ENCODE assay signal across 30 cellular contexts in genomic region chr20:57413990-57414389, GRCh38.
"Had no signal": no experiment of that assay in that cellular context is flagged by ENCODE, and none has a peak within 500 bp of the region (broad histone marks: within the 10 kb centered on the region; RNA-seq: fewer than 3 reads in every experiment).

No MANE protein-coding gene starts in this region.

- H3K4me3 ChIP-seq: esophagus muscularis mucosa, gastrocnemius medialis had no signal

- H3K27ac ChIP-seq: brain microvascular endothelial cell, foreskin keratinocyte, gastrocnemius medialis, WERI-Rb-1 had no signal

- H3K27me3 ChIP-seq: esophagus muscularis mucosa, gastrocnemius medialis had no signal

- DNase-seq: activated B cell treated with CpG ODN at 0.5 μM for 24 hours; activated CD4-positive, alpha-beta T cell treated with anti-CD3 and anti-CD28 coated beads for 48 hours; activated CD4-positive, alpha-beta T cell treated with anti-CD3 and anti-CD28 coated beads, Interleukin-2, amount 50 U/mL, for 1 hour; activated CD4-positive, alpha-beta T cell treated with anti-CD3 and anti-CD28 coated beads, Interleukin-2, amount 50 U/mL, for 48 hours; activated CD8-positive, alpha-beta memory T cell treated with anti-CD3 and anti-CD28 coated beads for 24 hours; activated CD8-positive, alpha-beta T cell treated with anti-CD3 and anti-CD28 coated beads for 36 hours; activated effector memory CD4-positive, alpha-beta T cell treated with Interleukin-2 at 50 U/mL for 16 hours; activated gamma-delta T cell treated with Interleukin-2 at 50 U/mL for 16 hours; activated naive CD4-positive, alpha-beta T cell treated with anti-CD3 and anti-CD28 coated beads, Interleukin-2, amount 50 U/mL, for 16 hours; activated naive CD4-positive, alpha-beta T cell treated with Interleukin-2 at 50 U/mL for 16 hours; activated T-cell treated with anti-CD3 and anti-CD28 coated beads, Interleukin-2, amount 50 U/mL, for 4 hours; amniotic stem cell; anterior cingulate cortex; brain microvascular endothelial cell; caudate nucleus; cortex of kidney; dermis blood vessel endothelial cell; effector CD4-positive, alpha-beta T cell; effector memory CD8-positive, alpha-beta T cell; foreskin keratinocyte; gastrocnemius medialis; T-helper 1 cell; T-helper 17 cell; T1000; WERI-Rb-1 had no signal

- H3K36me3 ChIP-seq: brain microvascular endothelial cell, gastrocnemius medialis had no signal

- ATAC-seq: activated CD4-positive, CD25-positive, alpha-beta regulatory T cell treated with anti-CD3 and anti-CD28 coated beads, Interleukin-2, amount 50 U/mL, for 24 hours; activated CD8-positive, alpha-beta T cell treated with anti-CD3 and anti-CD28 coated beads for 36 hours; activated T-cell treated with anti-CD3 and anti-CD28 coated beads, Interleukin-2, amount 50 U/mL, for 4 hours; activated T-helper 17 cell treated with anti-CD3 and anti-CD28 coated beads, Interleukin-2, amount 50 U/mL, for 72 hours; effector memory CD8-positive, alpha-beta T cell; foreskin keratinocyte; gastrocnemius medialis; T-helper 17 cell had no signal

- H3K9me3 ChIP-seq: esophagus muscularis mucosa, gastrocnemius medialis had no signal

- H3K4me1 ChIP-seq: foreskin keratinocyte had no signal

- FAIRE-seq: astrocyte, colon had no signal
